20 cellular contexts compared by ENCODE assay signal in genomic region chr5:72144762-72145161, GRCh38. TPM values are rescaled to one million over a fixed set of nuclear protein-coding genes. Genes with fewer than 3 reads are reported as not detected.
DNase-seq lines count a peak whose midpoint lies in the region; ATAC-seq and TF ChIP-seq lines count a peak whose summit lies in the region.
"Had no signal": no experiment of that assay in that cellular context is flagged by ENCODE, and none has a peak within 500 bp of the region (broad histone marks: within the 10 kb centered on the region; RNA-seq: fewer than 3 reads in every experiment).

No MANE protein-coding gene starts in this region.

- H3K9me3 Mint-ChIP-seq in nephron progenitor cell: no peaks in the 10 kb centered on the region
- H3K9me3 Mint-ChIP-seq: activated naive CD8-positive, alpha-beta T cell treated with anti-CD3 and anti-CD28 coated beads for 36 hours; activated T-cell treated with anti-CD3 and anti-CD28 coated beads, Interleukin-2, amount 50 U/mL, for 24 hours; stimulated activated naive CD8-positive, alpha-beta T cell treated with anti-CD3 and anti-CD28 coated beads, Interleukin-15, Interleukin-2, amounts not matched to agents 100 ng/mL and 50 ng/mL, for 24 hours had no signal

- peaks cover 5% of the 10 kb centered on the region for H4K20me1 ChIP-seq in PC-9 (ENCODE audit: insufficient read depth)
- H4K20me1 ChIP-seq: BLaER1 had no signal

- CTCF ChIA-PET in PC-9 (lab: Charles Lee): no interaction called here

- H3K9me2 ChIP-seq in PC-9 (ENCODE audit: insufficient read depth): no peaks in the 10 kb centered on the region

- H3K27me3 Mint-ChIP-seq in nephron progenitor cell (ENCODE audit: low read depth, poor library complexity): no peaks in the 10 kb centered on the region

- H3K4me1 ChIP-seq in PC-9 (replicated peaks; ENCODE audit: insufficient read depth): peaks cover 27% of the 10 kb centered on the region
- peaks cover 57 to 98% of the 10 kb centered on the region in 2 donors for H3K4me1 ChIP-seq in thoracic aorta (ENCODE audit: control insufficient read depth in 1 of 2, low read depth in 2 of 2)
- H3K4me1 ChIP-seq: BLaER1, prostate gland had no signal

- in situ Hi-C loops in GM13976 (cut with MboI; ENCODE audit: low sequenced_read_pairs, unreplicated experiment): no loop called here

- TF ChIP-seq CTCF in PC-9 (conservative IDR thresholded peaks at IDR 0.05): no peak
- no peak for TF ChIP-seq CTCF in coronary artery (IDR thresholded peaks at IDR 0.05)
- no peak for TF ChIP-seq CTCF in nephron progenitor cell (IDR thresholded peaks at IDR 0.05)
- no peak for TF ChIP-seq CTCF in thoracic aorta (IDR thresholded peaks at IDR 0.05)
- no peak for TF ChIP-seq CTCF in GM13976 (IDR thresholded peaks at IDR 0.05; ENCODE audit: borderline replicate concordance, control extremely low read depth, extremely low read depth, insufficient read depth, missing control alignments)

- no peak for ATAC-seq in thoracic aorta (ENCODE audit: insufficient number of reproducible peaks, low FRiP score, low read depth)
- ATAC-seq in HG03457 (IDR thresholded peaks at IDR 0.05; ENCODE audit: unreplicated experiment): no peak
- ATAC-seq: foreskin keratinocyte had no signal

- H3K4me3 ChIP-seq in PC-9 (no peak overlapping the region), coronary artery (no peak overlapping the region), thoracic aorta (no peak overlapping the region)
- H3K4me3 ChIP-seq: BLaER1, prostate gland, SJSA1 had no signal

- POLR2A ChIA-PET in PC-9 (lab: Charles Lee; ENCODE audit: unreplicated experiment): no interaction called here

- H3K79me2 ChIP-seq in PC-9 (ENCODE audit: low read depth): peaks cover 45% of the 10 kb centered on the region

- peaks cover 55% of the 10 kb centered on the region for H3K36me3 Mint-ChIP-seq in nephron progenitor cell (ENCODE audit: low read depth)
- H3K36me3 Mint-ChIP-seq: activated naive CD8-positive, alpha-beta T cell treated with anti-CD3 and anti-CD28 coated beads for 36 hours had no signal

- no peaks in the 10 kb centered on the region for H3K9me3 ChIP-seq in PC-9 (ENCODE audit: insufficient read depth, low read depth)
- H3K9me3 ChIP-seq in thoracic aorta: no peaks in the 10 kb centered on the region
- H3K9me3 ChIP-seq: BLaER1, prostate gland, SJSA1 had no signal

- no peak overlapping the region for H3K4me3 Mint-ChIP-seq in nephron progenitor cell
- H3K4me3 Mint-ChIP-seq: activated naive CD8-positive, alpha-beta T cell treated with anti-CD3 and anti-CD28 coated beads for 36 hours; activated T-cell treated with anti-CD3 and anti-CD28 coated beads, Interleukin-2, amount 50 U/mL, for 24 hours; stimulated activated naive CD8-positive, alpha-beta T cell treated with anti-CD3 and anti-CD28 coated beads, Interleukin-15, Interleukin-2, amounts not matched to agents 100 ng/mL and 50 ng/mL, for 24 hours had no signal

- H3K27ac Mint-ChIP-seq in nephron progenitor cell: peak overlapping the region; percentile 95
- H3K27ac Mint-ChIP-seq: activated naive CD8-positive, alpha-beta T cell treated with anti-CD3 and anti-CD28 coated beads for 36 hours; activated T-cell treated with anti-CD3 and anti-CD28 coated beads, Interleukin-2, amount 50 U/mL, for 24 hours; stimulated activated naive CD8-positive, alpha-beta T cell treated with anti-CD3 and anti-CD28 coated beads, Interleukin-15, Interleukin-2, amounts not matched to agents 100 ng/mL and 50 ng/mL, for 24 hours had no signal

- H3K36me3 ChIP-seq in PC-9 (ENCODE audit: low read depth) (peaks cover 22% of the 10 kb centered on the region), thoracic aorta (peaks cover 19% of the 10 kb centered on the region)
- H3K36me3 ChIP-seq: prostate gland had no signal

- DNase-seq in PC-9 (no peak), coronary artery (ENCODE audit: low spot score) (no peak), nephron progenitor cell (no peak), thoracic aorta (ENCODE audit: low spot score) (no peak), GM13976 (ENCODE audit: low spot score) (no peak), SW 1271 (lab: John Stamatoyannopoulos, UW) (no peak)
- DNase-seq: activated CD4-positive, alpha-beta T cell treated with anti-CD3 and anti-CD28 coated beads, Interleukin-2, amount 50 U/mL, for 4 hours; activated naive CD8-positive, alpha-beta T cell treated with anti-CD3 and anti-CD28 coated beads for 36 hours; activated T-cell treated with anti-CD3 and anti-CD28 coated beads, Interleukin-2, amount 50 U/mL, for 24 hours; cerebellar nuclear complex; DMS 273 treated with DMSO at 0.1 percent for 48 hours; foreskin keratinocyte; NCI-H2029 treated with DMSO at 0.1 percent for 48 hours; NCI-H526 treated with DMSO at 0.1 percent for 48 hours; OCI-M1 had no signal

- H2AFZ ChIP-seq in PC-9: no peak overlapping the region

- BruUV-seq in PC-9 (replicated peaks; lab: Mats Ljungman, UMichigan): no TSS peak

- H3K27me3 ChIP-seq in PC-9 (ENCODE audit: insufficient read depth, low read depth) (no peaks in the 10 kb centered on the region), thoracic aorta (replicated peaks; ENCODE audit: insufficient read depth) (no peaks in the 10 kb centered on the region)
- H3K27me3 ChIP-seq: BLaER1, foreskin keratinocyte, SJSA1 had no signal

- peaks cover 11% of the 10 kb centered on the region; the same call in 1 of the 2 replicates for H3F3A ChIP-seq in PC-9 (ENCODE audit: insufficient read depth, low read depth)

- intact Hi-C loops in PC-9 (cut with micrococcal nuclease; ENCODE audit: unreplicated experiment): no loop called here

- 0 out of 2 replicates have a peak overlapping the region, but pooled peaks have one; percentile 4 for H3K27ac ChIP-seq in PC-9
- peak overlapping the region; percentile 62 to 81 for H3K27ac ChIP-seq in coronary artery
- peak overlapping the region; percentile 97 for H3K27ac ChIP-seq in thoracic aorta
- H3K27ac ChIP-seq: BLaER1, foreskin keratinocyte, prostate gland, SJSA1 had no signal

- no peak overlapping the region for H3K4me2 ChIP-seq in PC-9
- H3K4me2 ChIP-seq: BLaER1 had no signal

- peaks cover 66% of the 10 kb centered on the region for H3K4me1 Mint-ChIP-seq in nephron progenitor cell
- H3K4me1 Mint-ChIP-seq: activated naive CD8-positive, alpha-beta T cell treated with anti-CD3 and anti-CD28 coated beads for 36 hours had no signal

RNA-seq across cellular contexts. Expression of gene MAP1B, which starts 37.5 kb away (rescaled TPM):
- total RNA-seq in PC-9 (2021) (159 and 163 TPM in 2 replicates), thoracic aorta (1,000 to 10,000 TPM in 1 of 2 donors, 100 to 1,000 TPM in 1; 616 to 1,045 TPM)

Comparison
In these comparisons a context has a peak if more than half of its experiments do, and no peak if none do; other contexts are left out.
1. H3K27ac ChIP-seq: peak in every context shown above with its lines; median percentile 97 in thoracic aorta; 72 in coronary artery; 4 in PC-9.